30 cellular contexts compared by ENCODE assay signal in genomic region chr11:111419181-111419580, GRCh38. TPM values are rescaled to one million over a fixed set of nuclear protein-coding genes. Genes with fewer than 3 reads are reported as not detected.
A peak's percentile ranks its signal among the peaks of the same experiment; 100 is the strongest.
DNase-seq lines count a peak whose midpoint lies in the region; ATAC-seq and TF ChIP-seq lines count a peak whose summit lies in the region.
"Had no signal": no experiment of that assay in that cellular context is flagged by ENCODE, and none has a peak within 500 bp of the region (broad histone marks: within the 10 kb centered on the region; RNA-seq: fewer than 3 reads in every experiment).

No MANE protein-coding gene starts in this region.

- peaks cover 20% of the 10 kb centered on the region for H3K4me1 Mint-ChIP-seq in Caco-2 (ENCODE audit: low read depth, unreplicated experiment)
- H3K4me1 Mint-ChIP-seq in naive thymus-derived CD4-positive, alpha-beta T cell: peaks cover 19 to 53% (median 35%) of the 10 kb centered on the region in 7 donors

- WGBS in IMR-90 (ENCODE audit: extremely low coverage in 2 of 2, insufficient read length in 1 of 2), 2 experiments: no CpG with 5 or more reads among the region's 4 CpGs
- WGBS in thyroid gland, 2 donors: 81 to 82% methylated on average over 4 of the region's 4 CpGs

- H2AFZ ChIP-seq in IMR-90 (replicated peaks; ENCODE audit: low read length, poor library complexity) (no peak overlapping the region), OCI-LY7 (ENCODE audit: low read length) (peak overlapping the region; percentile 51; the same call in 1 of the 2 replicates)

- no peak overlapping the region for H4K5ac ChIP-seq in IMR-90 (ENCODE audit: low read depth, low read length)

- peak overlapping the region; percentile 30; the same call in 1 of the 2 replicates for H2AK5ac ChIP-seq in IMR-90 (ENCODE audit: low read depth, low read length)

- no peak overlapping the region for H3K4ac ChIP-seq in IMR-90 (ENCODE audit: low read depth, low read length)

- no peaks in the 10 kb centered on the region for H3K79me1 ChIP-seq in IMR-90 (ENCODE audit: low read depth in 1 of 2, low read length in 2 of 2)

- H3K4me3 ChIP-seq in IMR-90 (ENCODE audit: insufficient read depth, low read depth, low read length) (no peak overlapping the region), OCI-LY7 (ENCODE audit: low read depth, low read length, poor library complexity, severe bottlenecking) (no peak overlapping the region), muscle layer of colon (ENCODE audit: low read depth in 1 of 2, low read length in 2 of 2) (no peak overlapping the region), thyroid gland (replicated peaks in 1 of 3) (no peak overlapping the region), Caco-2 (ENCODE audit: low read depth, low read length) (no peak overlapping the region)
- no peak overlapping the region for H3K4me3 ChIP-seq in naive thymus-derived CD4-positive, alpha-beta T cell (ENCODE audit: low read length)
- H3K4me3 ChIP-seq: adrenal gland, HAP-1, left ventricle myocardium inferior, right atrium auricular region, suprapubic skin had no signal

- CTCF ChIA-PET in IMR-90 (lab: Yijun Ruan, JAX): interaction anchor here (0.6 to 2.9 kb wide), 2 partner anchors 10 to 952 kb away, joined by 3 to 13 read pairs; no protein-coding TSS in a partner anchor
- CTCF ChIA-PET in OCI-LY7 (lab: Charles Lee; ENCODE audit: unreplicated experiment): interaction anchor here (0.6 to 3.9 kb wide), 8 partner anchors 19 to 137 kb away, joined by 3 to 35 read pairs (median 5); no protein-coding TSS in a partner anchor
- CTCF ChIA-PET in Caco-2 (lab: Charles Lee): no interaction called here
- CTCF ChIA-PET in naive thymus-derived CD4-positive, alpha-beta T cell (lab: Charles Lee): interaction anchor here (0.7 to 9.1 kb wide), 3 partner anchors 9 to 136 kb away, joined by 3 to 68 read pairs (median 21); no protein-coding TSS in a partner anchor

- no peak overlapping the region for H3K23ac ChIP-seq in IMR-90 (ENCODE audit: low read depth, low read length)

- H3K9ac ChIP-seq in IMR-90 (ENCODE audit: low read depth, low read length): no peak overlapping the region
- no peak overlapping the region for H3K9ac ChIP-seq in muscle layer of colon (ENCODE audit: low read length)

- no peak overlapping the region for H4K91ac ChIP-seq in IMR-90 (ENCODE audit: insufficient read depth, low read depth, low read length)

- no peak overlapping the region for H3K18ac ChIP-seq in IMR-90 (ENCODE audit: low read depth, low read length)

- no peak overlapping the region for H2BK20ac ChIP-seq in IMR-90 (ENCODE audit: low read depth, low read length)

- no peaks in the 10 kb centered on the region for H3K36me3 Mint-ChIP-seq in Caco-2 (ENCODE audit: insufficient read depth, unreplicated experiment)
- peaks cover 0 to 1% (median 0%) of the 10 kb centered on the region in 5 donors for H3K36me3 Mint-ChIP-seq in naive thymus-derived CD4-positive, alpha-beta T cell
- H3K36me3 Mint-ChIP-seq: CD4-positive, alpha-beta memory T cell; natural killer cell treated with Interleukin-12 subunit alpha and Interleukin-12 subunit beta and Interleukin-15 and Interleukin-18, amount 100 ng/mL, for 72 hours had no signal

- no peak overlapping the region for H4K8ac ChIP-seq in IMR-90 (ENCODE audit: low read depth in 2 of 2, low read length in 2 of 2)

- no peak for ATAC-seq in IMR-90 (ENCODE audit: low read depth)
- ATAC-seq in naive thymus-derived CD4-positive, alpha-beta T cell: no peak
- ATAC-seq: activated T-cell treated with anti-CD3 and anti-CD28 coated beads, Interleukin-2, amount 50 U/mL, for 4 hours; natural killer cell treated with Interleukin-12 subunit alpha and Interleukin-12 subunit beta and Interleukin-15 and Interleukin-18, amount 100 ng/mL, for 72 hours had no signal

- TF ChIP-seq RAD21 in IMR-90 (IDR thresholded peaks at IDR 0.05; ENCODE audit: low read length): no peak

- H3K9me3 ChIP-seq in IMR-90 (ENCODE audit: control insufficient read depth, insufficient read depth, low read length): no peaks in the 10 kb centered on the region
- peaks cover 9% of the 10 kb centered on the region; the same call in 1 of the 2 replicates for H3K9me3 ChIP-seq in OCI-LY7 (ENCODE audit: low read length)
- H3K9me3 ChIP-seq in muscle layer of colon (ENCODE audit: low read length): no peaks in the 10 kb centered on the region
- no peaks in the 10 kb centered on the region for H3K9me3 ChIP-seq in thyroid gland
- no peaks in the 10 kb centered on the region for H3K9me3 ChIP-seq in Caco-2
- H3K9me3 ChIP-seq in naive thymus-derived CD4-positive, alpha-beta T cell (ENCODE audit: control insufficient read depth in 2 of 3, low read length in 3 of 3): no peaks in the 10 kb centered on the region
- H3K9me3 ChIP-seq: adrenal gland, HAP-1, left ventricle myocardium inferior, right atrium auricular region, suprapubic skin had no signal

- H3K36me3 ChIP-seq in IMR-90 (ENCODE audit: control insufficient read depth, insufficient read depth, low read length) (no peaks in the 10 kb centered on the region), OCI-LY7 (ENCODE audit: insufficient read depth, low read length) (0 out of 2 replicates have a peak, but pooled peaks cover 9% of the 10 kb centered on the region), muscle layer of colon (ENCODE audit: insufficient read depth, low read length) (no peaks in the 10 kb centered on the region), thyroid gland (no peaks in the 10 kb centered on the region), Caco-2 (ENCODE audit: control insufficient read depth, insufficient read depth, low read length) (no peaks in the 10 kb centered on the region)
- H3K36me3 ChIP-seq in naive thymus-derived CD4-positive, alpha-beta T cell (ENCODE audit: control insufficient read depth in 2 of 3, insufficient read depth in 3 of 3, low read length in 3 of 3): no peaks in the 10 kb centered on the region
- H3K36me3 ChIP-seq: adrenal gland, brain microvascular endothelial cell, HAP-1, left ventricle myocardium inferior, right atrium auricular region, suprapubic skin had no signal

- no peaks in the 10 kb centered on the region for H3K9me3 Mint-ChIP-seq in Caco-2 (ENCODE audit: unreplicated experiment)
- H3K9me3 Mint-ChIP-seq in naive thymus-derived CD4-positive, alpha-beta T cell: peaks cover 0 to 4% (median 0%) of the 10 kb centered on the region in 11 donors
- H3K9me3 Mint-ChIP-seq: activated CD4-positive, alpha-beta T cell treated with anti-CD3 and anti-CD28 coated beads, Interleukin-2, amount 10 ng/mL, durations not matched to agents 7 days and 5 days; activated T-cell treated with anti-CD3 and anti-CD28 coated beads, Interleukin-2, amount 50 U/mL, for 4 hours; CD4-positive, alpha-beta memory T cell; natural killer cell treated with Interleukin-12 subunit alpha and Interleukin-12 subunit beta and Interleukin-15 and Interleukin-18, amount 100 ng/mL, for 72 hours had no signal

- H2BK15ac ChIP-seq in IMR-90 (ENCODE audit: low read depth, low read length): no peak overlapping the region

- BruUV-seq in IMR-90 (replicated peaks; lab: Mats Ljungman, UMichigan): no TSS peak
- BruUV-seq in OCI-LY7 (replicated peaks; lab: Mats Ljungman, UMichigan): no TSS peak
- no TSS peak for BruUV-seq in Caco-2 (replicated peaks; lab: Mats Ljungman, UMichigan)

- no peak overlapping the region for H2AK9ac ChIP-seq in IMR-90 (replicated peaks; ENCODE audit: low read depth, low read length, poor library complexity)

- intact Hi-C loops in IMR-90 (cut with micrococcal nuclease): loop anchor here (5.0 kb wide), 1 partner anchor 122 kb away; the partner anchor contains the start of gene POU2AF3
- intact Hi-C loops in OCI-LY7 (cut with micrococcal nuclease; ENCODE audit: unreplicated experiment): loop anchor here (5.0 kb wide), 1 partner anchor 242 kb away; no protein-coding TSS in a partner anchor
- intact Hi-C loops in thyroid gland (cut with DNase I): loop anchor here (5.0 kb wide), 1 partner anchor 117 kb away; no protein-coding TSS in a partner anchor
- intact Hi-C loops in Caco-2 (cut with micrococcal nuclease; ENCODE audit: unreplicated experiment): no loop called here
- intact Hi-C loops in naive thymus-derived CD4-positive, alpha-beta T cell (cut with micrococcal nuclease): loop anchor here in 1 of 2 donors (5.0 kb wide), 1 partner anchor 42 kb away; the partner anchor contains the start of gene POU2AF1

- no peaks in the 10 kb centered on the region; the same call in 1 of the 2 replicates for H3K79me2 ChIP-seq in OCI-LY7 (ENCODE audit: insufficient read depth, low read depth, low read length)

- no peaks in the 10 kb centered on the region for H3K27me3 Mint-ChIP-seq in Caco-2 (ENCODE audit: insufficient read depth, unreplicated experiment)
- H3K27me3 Mint-ChIP-seq in naive thymus-derived CD4-positive, alpha-beta T cell: no peaks in the 10 kb centered on the region
- H3K27me3 Mint-ChIP-seq: activated CD4-positive, alpha-beta T cell treated with anti-CD3 and anti-CD28 coated beads, Interleukin-2, amount 10 ng/mL, durations not matched to agents 7 days and 5 days; natural killer cell treated with Interleukin-12 subunit alpha and Interleukin-12 subunit beta and Interleukin-15 and Interleukin-18, amount 100 ng/mL, for 72 hours had no signal

- peaks cover 5% of the 10 kb centered on the region for H4K20me1 ChIP-seq in IMR-90 (ENCODE audit: insufficient read depth, low read length)
- H4K20me1 ChIP-seq in OCI-LY7 (ENCODE audit: insufficient read depth, low read length): no peaks in the 10 kb centered on the region; the same call in 1 of the 2 replicates

- H3K9me2 ChIP-seq in OCI-LY7 (ENCODE audit: insufficient read depth, low read length): no peaks in the 10 kb centered on the region

- DNase-seq in IMR-90: no peak
- DNase-seq in OCI-LY7 (ENCODE audit: low spot score): peak; percentile 46
- no peak for DNase-seq in thyroid gland
- no peak for DNase-seq in stimulated activated CD4-positive, alpha-beta T cell treated with anti-CD3 and anti-CD28 coated beads, Interleukin-4, amount 100 ng/mL, for 1 hour
- no peak for DNase-seq in anterior cingulate cortex (lab: John Stamatoyannopoulos, UW)
- DNase-seq in Caco-2: no peak
- no peak for DNase-seq in naive thymus-derived CD4-positive, alpha-beta T cell
- DNase-seq: activated CD4-positive, alpha-beta T cell treated with anti-CD3 and anti-CD28 coated beads, Interleukin-2, amount 10 ng/mL, durations not matched to agents 7 days and 5 days; activated gamma-delta T cell treated with Interleukin-2 at 50 U/mL for 16 hours; activated T-cell treated with anti-CD3 and anti-CD28 coated beads, Interleukin-2, amount 50 U/mL, for 4 hours; adrenal gland; brain microvascular endothelial cell; CD4-positive, alpha-beta memory T cell; glutamatergic neuron; left ventricle myocardium inferior; NCI-H1048; NCI-H1694 treated with DMSO at 0.1 percent for 48 hours; NCI-H2171 treated with DMSO at 0.1 percent for 48 hours; NCI-H524 treated with DMSO at 0.1 percent for 48 hours; SHP77; SW 1271; T1000 had no signal

- peaks cover 19% of the 10 kb centered on the region for H3K27me3 ChIP-seq in IMR-90 (ENCODE audit: control insufficient read depth, insufficient read depth, low read length)
- no peaks in the 10 kb centered on the region for H3K27me3 ChIP-seq in muscle layer of colon (ENCODE audit: control insufficient read depth in 1 of 2, insufficient read depth in 2 of 2, low read length in 2 of 2)
- no peaks in the 10 kb centered on the region for H3K27me3 ChIP-seq in thyroid gland
- no peaks in the 10 kb centered on the region for H3K27me3 ChIP-seq in Caco-2 (replicated peaks; ENCODE audit: control insufficient read depth, insufficient read depth, low read length)
- H3K27me3 ChIP-seq in naive thymus-derived CD4-positive, alpha-beta T cell (ENCODE audit: control insufficient read depth in 2 of 2, insufficient read depth in 2 of 2, low read length in 2 of 2): no peaks in the 10 kb centered on the region
- H3K27me3 ChIP-seq: adrenal gland, brain microvascular endothelial cell, right atrium auricular region, suprapubic skin had no signal

- H3K9me1 ChIP-seq in IMR-90 (ENCODE audit: insufficient read depth, low read length): peaks cover 6% of the 10 kb centered on the region; the same call in 1 of the 2 replicates

- no peak overlapping the region for H3K27ac ChIP-seq in IMR-90 (ENCODE audit: insufficient read depth, low read length)
- H3K27ac ChIP-seq in OCI-LY7 (ENCODE audit: low read depth, low read length, poor library complexity, severe bottlenecking): peak overlapping the region; percentile 97
- H3K27ac ChIP-seq in muscle layer of colon (ENCODE audit: low read depth, low read length): peak overlapping the region; percentile 35
- H3K27ac ChIP-seq in thyroid gland: peak overlapping the region; percentile 91 to 96 (median 93)
- no peak overlapping the region for H3K27ac ChIP-seq in naive thymus-derived CD4-positive, alpha-beta T cell (ENCODE audit: low read depth, low read length)
- H3K27ac ChIP-seq: adrenal gland, brain microvascular endothelial cell, left ventricle myocardium inferior, right atrium auricular region, suprapubic skin had no signal

- H3K4me1 ChIP-seq in IMR-90 (ENCODE audit: control insufficient read depth, insufficient read depth, low read length) (peaks cover 9% of the 10 kb centered on the region), OCI-LY7 (ENCODE audit: insufficient read depth, low read length, poor library complexity, severe bottlenecking) (peaks cover 95% of the 10 kb centered on the region), muscle layer of colon (ENCODE audit: insufficient read depth, low read length) (peaks cover 38% of the 10 kb centered on the region), thyroid gland (peaks cover 40 to 58% of the 10 kb centered on the region in 2 donors), Caco-2 (peaks cover 11% of the 10 kb centered on the region)
- peaks cover 3 to 18% of the 10 kb centered on the region in 2 donors for H3K4me1 ChIP-seq in naive thymus-derived CD4-positive, alpha-beta T cell (ENCODE audit: control insufficient read depth in 2 of 2, insufficient read depth in 2 of 2, low read length in 2 of 2)
- H3K4me1 ChIP-seq: adrenal gland, HAP-1 had no signal

- H3K4me2 ChIP-seq in IMR-90 (ENCODE audit: low read depth, low read length): no peak overlapping the region
- peak overlapping the region; percentile 90 for H3K4me2 ChIP-seq in OCI-LY7 (ENCODE audit: low read length)

- no peak overlapping the region for H3K14ac ChIP-seq in IMR-90 (replicated peaks; ENCODE audit: low read depth, low read length)

- H3K56ac ChIP-seq in IMR-90 (ENCODE audit: extremely low read depth, insufficient read depth, low read length): no peak overlapping the region

- TF ChIP-seq POLR2A in IMR-90 (IDR thresholded peaks at IDR 0.05; ENCODE audit: low read depth, low read length): no peak
- no peak for TF ChIP-seq POLR2A in thyroid gland (IDR thresholded peaks at IDR 0.05)

- dilution Hi-C loops in IMR-90 (cut with HindIII; ENCODE audit: low sequenced_read_pairs, unreplicated experiment): no loop called here

- in situ Hi-C loops in IMR-90 (cut with MboI; ENCODE audit: low sequenced_read_pairs): no loop called here

- TF ChIP-seq CTCF in IMR-90 (conservative IDR thresholded peaks at IDR 0.05; ENCODE audit: low read depth, low read length) (no peak), OCI-LY7 (conservative IDR thresholded peaks at IDR 0.05; ENCODE audit: low read length) (no peak), thyroid gland (IDR thresholded peaks at IDR 0.05) (no peak), Caco-2 (IDR thresholded peaks at IDR 0.05; ENCODE audit: insufficient read depth in 1 of 2, low read depth in 1 of 2, low read length in 1 of 2, severe bottlenecking in 1 of 2, unreplicated experiment in 1 of 2) (no peak)

- H2BK5ac ChIP-seq in IMR-90 (ENCODE audit: low read depth, low read length, poor library complexity, severe bottlenecking): no peak overlapping the region

- POLR2A ChIA-PET in IMR-90 (lab: Charles Lee; ENCODE audit: unreplicated experiment) (no interaction called here), OCI-LY7 (lab: Charles Lee) (interaction anchor here (0.5 to 17.9 kb wide), 17 partner anchors 10 to 524 kb away, joined by 3 to 577 read pairs (median 6); partner anchors contain the start of gene POU2AF1), Caco-2 (lab: Charles Lee) (no interaction called here)
- POLR2A ChIA-PET in naive thymus-derived CD4-positive, alpha-beta T cell (lab: Charles Lee): interaction anchor here (0.8 kb wide), 1 partner anchor 13 kb away, joined by 3 read pairs; no protein-coding TSS in a partner anchor

- no peak overlapping the region for H2BK120ac ChIP-seq in IMR-90 (ENCODE audit: low read depth, low read length)

- no peak overlapping the region for H3K27ac Mint-ChIP-seq in Caco-2 (ENCODE audit: unreplicated experiment)
- peak overlapping the region in 1 of 9 donors; percentile 25 for H3K27ac Mint-ChIP-seq in naive thymus-derived CD4-positive, alpha-beta T cell
- H3K27ac Mint-ChIP-seq: activated CD4-positive, alpha-beta T cell treated with anti-CD3 and anti-CD28 coated beads, Interleukin-2, amount 10 ng/mL, durations not matched to agents 7 days and 5 days; CD4-positive, alpha-beta memory T cell; natural killer cell treated with Interleukin-12 subunit alpha and Interleukin-12 subunit beta and Interleukin-15 and Interleukin-18, amount 100 ng/mL, for 72 hours had no signal

- no peak overlapping the region for H3K4me3 Mint-ChIP-seq in Caco-2 (ENCODE audit: unreplicated experiment)
- no peak overlapping the region for H3K4me3 Mint-ChIP-seq in naive thymus-derived CD4-positive, alpha-beta T cell
- H3K4me3 Mint-ChIP-seq: activated CD4-positive, alpha-beta T cell treated with anti-CD3 and anti-CD28 coated beads, Interleukin-2, amount 10 ng/mL, durations not matched to agents 7 days and 5 days; activated T-cell treated with anti-CD3 and anti-CD28 coated beads, Interleukin-2, amount 50 U/mL, for 4 hours; CD4-positive, alpha-beta memory T cell; natural killer cell treated with Interleukin-12 subunit alpha and Interleukin-12 subunit beta and Interleukin-15 and Interleukin-18, amount 100 ng/mL, for 72 hours had no signal

RNA-seq across cellular contexts. Expression of gene POU2AF1, which starts 40.1 kb away (rescaled TPM):
- total RNA-seq in IMR-90 (2012; rRNA removed) (not detected in 2 replicates), OCI-LY7 (2022) (285 and 315 TPM in 2 replicates), thyroid gland (under 1 TPM in 1 of 4 donors, not detected in 3; 0.54 TPM), Caco-2 (2022) (1.1 and 2.7 TPM in 2 replicates)
- not detected in 2 replicates for polyA plus RNA-seq in IMR-90 (2012; rRNA removed)
- polyA plus RNA-seq in IMR-90 (2012; cell fraction: cytosol; rRNA removed): not detected in 2 replicates
- polyA plus RNA-seq in IMR-90 (2012; cell fraction: nucleus; rRNA removed; ENCODE audit: low replicate concordance): 0.02 TPM in 1 of 2 replicates, not detected in the other
- total RNA-seq in OCI-LY7 (2014; rRNA removed; shearing (Covaris generic)): 56.4 and 86.1 TPM in 2 replicates
- total RNA-seq in naive thymus-derived CD4-positive, alpha-beta T cell: 10 to 100 TPM in 1 of 5 experiments, 1 to 10 TPM in 3, under 1 TPM in 1; 0.57 to 11.3 (median 4.9) TPM
- polyA plus RNA-seq in naive thymus-derived CD4-positive, alpha-beta T cell: under 1 TPM; 0.45 to 0.53 TPM
- total RNA-seq: HT1080, LHCN-M2, osteoblast, suprapubic skin had no signal

Comparison
In these comparisons a context has a peak if more than half of its experiments do, and no peak if none do; other contexts are left out.
1. H3K27ac ChIP-seq: peak in OCI-LY7 (single experiment), muscle layer of colon (single experiment) and thyroid gland (3 of 3); none in IMR-90 (single experiment) and naive thymus-derived CD4-positive, alpha-beta T cell (single experiment).
2. RNA of gene POU2AF1, which starts 40.1 kb away (total RNA-seq): 56.4 to 315 TPM in OCI-LY7; 0.57 to 11.3 TPM in naive thymus-derived CD4-positive, alpha-beta T cell, 1.1 to 2.7 TPM in Caco-2, 0.54 TPM in thyroid gland and not detected in IMR-90; every median in the first group is over 4 times any median in the second.
3. POLR2A ChIA-PET loops: an anchor here in OCI-LY7 (0.5 to 17.9 kb wide) and naive thymus-derived CD4-positive, alpha-beta T cell (0.8 kb wide); none called in IMR-90 and Caco-2.